ENCODE assay signal across 13 cellular contexts in the genomic region with DNA sequence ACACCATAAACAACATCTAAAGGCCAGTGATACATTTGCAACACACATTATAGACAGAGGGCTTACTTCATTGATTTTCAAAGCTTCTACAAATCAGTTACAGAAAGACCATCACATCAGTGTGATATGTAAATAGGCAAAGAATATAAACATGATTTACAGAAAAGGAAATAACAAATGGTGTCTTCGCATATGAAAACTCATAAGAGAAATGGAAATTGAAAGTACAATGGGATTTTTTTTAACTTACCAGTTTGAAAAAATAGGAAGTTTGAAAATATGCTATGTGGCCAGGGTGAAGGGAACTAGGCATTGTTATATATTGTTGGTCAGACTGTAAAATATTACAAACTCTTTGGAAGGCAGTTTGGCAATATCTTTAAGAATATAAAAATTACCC. TPM values are rescaled to one million over a fixed set of nuclear protein-coding genes. Genes with fewer than 3 reads are reported as not detected.
DNase-seq lines count a peak whose midpoint lies in the region; ATAC-seq and FAIRE-seq lines count a peak whose summit lies in the region.
"Had no signal": no experiment of that assay in that cellular context is flagged by ENCODE, and none has a peak within 500 bp of the region (broad histone marks: within the 10 kb centered on the region; RNA-seq: fewer than 3 reads in every experiment).

No MANE protein-coding gene starts in this region.

- no peak for ATAC-seq in activated CD8-positive, alpha-beta memory T cell treated with anti-CD3 and anti-CD28 coated beads, Interleukin-2, amount 10 ng/mL, durations not matched to agents 7 days and 5 days
- ATAC-seq in GM21360 (IDR thresholded peaks at IDR 0.05; ENCODE audit: unreplicated experiment) (peak; percentile 70), HG03460 (IDR thresholded peaks at IDR 0.05; ENCODE audit: unreplicated experiment) (peak; percentile 55), naive B cell (ENCODE audit: low read depth in 2 of 2) (peak; percentile 76 to 85)

- no peaks in the 10 kb centered on the region for H3K9me3 Mint-ChIP-seq in activated CD8-positive, alpha-beta memory T cell treated with anti-CD3 and anti-CD28 coated beads, Interleukin-2, amount 10 ng/mL, durations not matched to agents 7 days and 5 days (ENCODE audit: low read depth)
- H3K9me3 Mint-ChIP-seq in naive B cell, result no peaks in the 10 kb centered on the region

- no peak for DNase-seq in activated CD8-positive, alpha-beta memory T cell treated with anti-CD3 and anti-CD28 coated beads, Interleukin-2, amount 10 ng/mL, durations not matched to agents 7 days and 5 days
- DNase-seq in activated CD8-positive, alpha-beta memory T cell treated with anti-CD3 and anti-CD28 coated beads, Interleukin-2, amount 50 U/mL, for 48 hours, result no peak
- DNase-seq in naive B cell (peak; percentile 29), frontal cortex (ENCODE audit: low spot score in 2 of 2) (no peak), globus pallidus (ENCODE audit: low spot score) (no peak), SHP77 treated with DMSO at 0.1 percent for 48 hours (lab: John Stamatoyannopoulos, UW) (no peak)
- DNase-seq: ACHN; hippocampal formation; NCI-H2081 treated with DMSO at 0.1 percent for 48 hours; stimulated activated CD4-positive, alpha-beta T cell treated with anti-CD3 and anti-CD28 coated beads, Interleukin-2, amount 100 ng/mL, for 48 hours had no signal

- FAIRE-seq in frontal cortex (lab: Jason Lieb, UNC), result no peak

- no peaks in the 10 kb centered on the region for H3K27me3 Mint-ChIP-seq in activated CD8-positive, alpha-beta memory T cell treated with anti-CD3 and anti-CD28 coated beads, Interleukin-2, amount 10 ng/mL, durations not matched to agents 7 days and 5 days
- H3K27me3 Mint-ChIP-seq in naive B cell, result no peaks in the 10 kb centered on the region
- H3K27me3 Mint-ChIP-seq: progenitor cell of endocrine pancreas had no signal

- H3K27ac Mint-ChIP-seq in activated CD8-positive, alpha-beta memory T cell treated with anti-CD3 and anti-CD28 coated beads, Interleukin-2, amount 10 ng/mL, durations not matched to agents 7 days and 5 days, result peak overlapping the region; percentile 69
- H3K27ac Mint-ChIP-seq in naive B cell, result peak overlapping the region in 5 of 6 donors; percentile 55 to 97 (median 85)
- H3K27ac Mint-ChIP-seq: progenitor cell of endocrine pancreas had no signal

- no peak overlapping the region for H3K4me3 Mint-ChIP-seq in activated CD8-positive, alpha-beta memory T cell treated with anti-CD3 and anti-CD28 coated beads, Interleukin-2, amount 10 ng/mL, durations not matched to agents 7 days and 5 days
- H3K4me3 Mint-ChIP-seq in naive B cell, result peak overlapping the region in 7 of 8 donors; percentile 5 to 67 (median 51)

- peaks cover 16% of the 10 kb centered on the region for H3K4me1 Mint-ChIP-seq in activated CD8-positive, alpha-beta memory T cell treated with anti-CD3 and anti-CD28 coated beads, Interleukin-2, amount 10 ng/mL, durations not matched to agents 7 days and 5 days
- peaks cover 11 to 24% (median 16%) of the 10 kb centered on the region in 3 donors for H3K4me1 Mint-ChIP-seq in naive B cell

- CTCF ChIA-PET in activated CD8-positive, alpha-beta memory T cell treated with anti-CD3 and anti-CD28 coated beads, Interleukin-2, amount 10 ng/mL, durations not matched to agents 7 days and 5 days (lab: Charles Lee), result no interaction called here

- H3K36me3 Mint-ChIP-seq in activated CD8-positive, alpha-beta memory T cell treated with anti-CD3 and anti-CD28 coated beads, Interleukin-2, amount 10 ng/mL, durations not matched to agents 7 days and 5 days, result peaks cover 48% of the 10 kb centered on the region
- peaks cover 9 to 16% of the 10 kb centered on the region in 2 donors for H3K36me3 Mint-ChIP-seq in naive B cell

RNA-seq across cellular contexts. Expression of gene SEC23IP, which starts 27.3 kb away (rescaled TPM):
- total RNA-seq in activated CD8-positive, alpha-beta memory T cell treated with anti-CD3 and anti-CD28 coated beads, Interleukin-2, amount 10 ng/mL, durations not matched to agents 7 days and 5 days, result 10 to 100 TPM; 62.9 to 72.8 TPM
- 10 to 100 TPM; 48.6 to 63.8 (median 59.5) TPM for polyA plus RNA-seq in naive B cell (ENCODE audit: low read depth in 6 of 6)
- 20.0 TPM for total RNA-seq in frontal cortex

RNA-seq across cellular contexts. Expression of gene MCMBP, which starts 47.2 kb away (rescaled TPM):
- total RNA-seq in activated CD8-positive, alpha-beta memory T cell treated with anti-CD3 and anti-CD28 coated beads, Interleukin-2, amount 10 ng/mL, durations not matched to agents 7 days and 5 days, result 100 to 1,000 TPM in 1 of 2 experiments, 10 to 100 TPM in 1; 91.4 to 118 TPM
- polyA plus RNA-seq in naive B cell (ENCODE audit: low read depth in 6 of 6), result 10 to 100 TPM; 40.5 to 77.0 (median 48.5) TPM
- total RNA-seq in frontal cortex, result 57.9 TPM
